ENCODE assay signal across 1 cellular context in genomic region chr7:102748605-102749322, GRCh38.
A peak's percentile ranks its signal among the peaks of the same experiment; 100 is the strongest.
TF ChIP-seq lines count a peak whose summit lies in the region.

Gene FAM185A, plus strand, starts transcription at chr7:102748999. Its CDS starts 209 bp downstream, at chr7:102749208.

TF ChIP-seq in HepG2, 621 proteins besides CTCF, POLR2A, EP300 and RAD21 (continued from another document):
- TF ChIP-seq ZNF143 (CRISPR knock-in tag; IDR thresholded peaks at IDR 0.05) (peak; percentile 94), KMT2A (CRISPR knock-in tag; IDR thresholded peaks at IDR 0.05) (peak; percentile 59; the same call in 1 of the 2 replicates), HNF1B (CRISPR knock-in tag; IDR thresholded peaks at IDR 0.05) (peak; percentile 83)
